In the genomic region with DNA sequence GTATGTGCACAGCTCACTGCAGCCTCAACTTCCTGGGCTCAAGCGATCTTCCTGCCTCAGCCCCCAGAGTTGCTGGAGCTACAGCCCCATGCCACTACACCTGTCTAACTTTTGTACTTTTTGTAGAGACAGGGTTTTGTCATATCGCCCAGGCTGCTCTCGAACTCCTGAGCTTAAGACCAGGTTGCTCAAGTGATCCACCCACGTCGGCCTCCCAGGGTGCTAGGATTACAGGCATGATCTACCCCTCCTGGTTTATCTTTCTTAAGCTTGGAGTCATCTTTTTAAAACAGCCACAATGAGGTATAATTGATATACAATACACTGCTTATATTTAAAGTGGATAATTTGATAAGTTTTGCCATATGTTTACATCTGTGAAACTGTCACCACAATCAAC, we compare ENCODE assay signal across 15 cellular contexts.
"Had no signal": no experiment of that assay in that cellular context is flagged by ENCODE, and none has a peak within 500 bp of the region (broad histone marks: within the 10 kb centered on the region; RNA-seq: fewer than 3 reads in every experiment).

No MANE protein-coding gene starts in this region.

- DNase-seq: activated CD4-positive, alpha-beta T cell treated with anti-CD3 and anti-CD28 coated beads for 48 hours; activated effector memory CD4-positive, alpha-beta T cell treated with Interleukin-2 at 50 U/mL for 16 hours; activated naive CD8-positive, alpha-beta T cell treated with anti-CD3 and anti-CD28 coated beads for 36 hours; activated T-cell treated with anti-CD3 and anti-CD28 coated beads, Interleukin-2, amount 50 U/mL, for 1 hour; aorta; effector CD8-positive, alpha-beta T cell; mammary epithelial cell; psoas muscle; right lobe of liver; SK-N-SH; spleen; stimulated activated CD4-positive, alpha-beta T cell treated with anti-CD3 and anti-CD28 coated beads, Interleukin-1b, Interleukin-23, amount 100 ng/mL, for 48 hours; stimulated activated naive CD4-positive, alpha-beta T cell; T-helper 1 cell had no signal

- H3K36me3 Mint-ChIP-seq: activated naive CD8-positive, alpha-beta T cell treated with anti-CD3 and anti-CD28 coated beads for 36 hours; natural killer cell treated with Interleukin-12 subunit alpha and Interleukin-12 subunit beta and Interleukin-15 and Interleukin-18, amount 100 ng/mL, for 72 hours had no signal

- H3K27ac ChIP-seq: right lobe of liver had no signal

- H3K9me3 ChIP-seq: psoas muscle, right lobe of liver, SK-N-SH, spleen had no signal

- H3K36me3 ChIP-seq: right lobe of liver, spleen had no signal

- H3K27me3 ChIP-seq: right lobe of liver, spleen had no signal

- H3K9me3 Mint-ChIP-seq: activated naive CD8-positive, alpha-beta T cell treated with anti-CD3 and anti-CD28 coated beads for 36 hours; natural killer cell treated with Interleukin-12 subunit alpha and Interleukin-12 subunit beta and Interleukin-15 and Interleukin-18, amount 100 ng/mL, for 72 hours had no signal

- ATAC-seq: natural killer cell treated with Interleukin-12 subunit alpha and Interleukin-12 subunit beta and Interleukin-15 and Interleukin-18, amount 100 ng/mL, for 72 hours; psoas muscle had no signal

- H3K4me3 Mint-ChIP-seq: activated naive CD8-positive, alpha-beta T cell treated with anti-CD3 and anti-CD28 coated beads for 36 hours; natural killer cell treated with Interleukin-12 subunit alpha and Interleukin-12 subunit beta and Interleukin-15 and Interleukin-18, amount 100 ng/mL, for 72 hours had no signal

- H3K27me3 Mint-ChIP-seq: activated naive CD8-positive, alpha-beta T cell treated with anti-CD3 and anti-CD28 coated beads for 36 hours; natural killer cell treated with Interleukin-12 subunit alpha and Interleukin-12 subunit beta and Interleukin-15 and Interleukin-18, amount 100 ng/mL, for 72 hours had no signal

- H3K4me3 ChIP-seq: psoas muscle, right lobe of liver, spleen had no signal

- H3K27ac Mint-ChIP-seq: activated naive CD8-positive, alpha-beta T cell treated with anti-CD3 and anti-CD28 coated beads for 36 hours had no signal
